In genomic region chr1:214550339-214551051, GRCh38 we compare ENCODE assay signal across 8 cellular contexts. TPM values are rescaled to one million over a fixed set of nuclear protein-coding genes. Genes with fewer than 3 reads are reported as not detected.
DNase-seq lines count a peak whose midpoint lies in the region; ATAC-seq and TF ChIP-seq lines count a peak whose summit lies in the region.

No MANE protein-coding gene starts in this region.

- H3K9me3 Mint-ChIP-seq in Calu3 (ENCODE audit: low read depth, unreplicated experiment), result no peaks in the 10 kb centered on the region

- H3K27ac ChIP-seq in PC-3 (ENCODE audit: low read length), result peak overlapping the region; percentile 95
- peak overlapping the region; percentile 85 for H3K27ac ChIP-seq in parathyroid adenoma

- peak overlapping the region; percentile 78 for H3K4me3 Mint-ChIP-seq in Calu3 (ENCODE audit: low read depth, unreplicated experiment)

- in situ Hi-C loops in G401 (cut with HindIII; ENCODE audit: low sequenced_read_pairs), result no loop called here

- intact Hi-C loops in Calu3 (cut with micrococcal nuclease; ENCODE audit: unreplicated experiment) (loop anchor here (1.0 kb wide), 1 partner anchor 32 kb away; no protein-coding TSS in a partner anchor), PC-3 (cut with micrococcal nuclease) (loop anchor here (1.0 to 5.0 kb wide), 6 partner anchors 32 to 218 kb away; no protein-coding TSS in a partner anchor)

- H4K20me1 ChIP-seq in PC-3 (ENCODE audit: low read length), result peaks cover 36% of the 10 kb centered on the region; the same call in 1 of the 2 replicates

- H3K9me3 ChIP-seq in PC-3 (ENCODE audit: low read length) (no peaks in the 10 kb centered on the region), parathyroid adenoma (ENCODE audit: control insufficient read depth, low read length) (no peaks in the 10 kb centered on the region)

- peaks cover 25% of the 10 kb centered on the region for H3K4me1 Mint-ChIP-seq in Calu3 (ENCODE audit: low read depth, unreplicated experiment)

- CTCF ChIA-PET in Calu3 (lab: Charles Lee), result interaction anchor here (0.6 to 3.1 kb wide), 10 partner anchors 23 to 218 kb away, joined by 3 to 14 read pairs (median 4); no protein-coding TSS in a partner anchor
- CTCF ChIA-PET in PC-3 (lab: Charles Lee), result interaction anchor here (1.0 to 2.1 kb wide), 4 partner anchors 34 to 218 kb away, joined by 3 to 16 read pairs (median 7); no protein-coding TSS in a partner anchor

- H2AFZ ChIP-seq in PC-3 (ENCODE audit: low read length) (peak overlapping the region; percentile 90), parathyroid adenoma (peak overlapping the region; percentile 90)

- DNase-seq in Calu3 (no peak), PC-3 (peak; percentile 38), fibroblast of mammary gland (ENCODE audit: low read depth) (no peak), HCEC 1CT (no peak), G401 (ENCODE audit: low spot score) (no peak)

- POLR2A ChIA-PET in PC-3 (lab: Charles Lee; ENCODE audit: unreplicated experiment), result interaction anchor here (0.9 to 1.4 kb wide), 2 partner anchors 94 to 219 kb away, joined by 4 to 7 read pairs; no protein-coding TSS in a partner anchor

- no peak for TF ChIP-seq CTCF in Calu3 (IDR thresholded peaks at IDR 0.05; ENCODE audit: unreplicated experiment)
- no peak for TF ChIP-seq CTCF in PC-3 (conservative IDR thresholded peaks at IDR 0.05; ENCODE audit: low read depth, low read length)
- TF ChIP-seq CTCF in fibroblast of mammary gland (conservative IDR thresholded peaks at IDR 0.05; ENCODE audit: control insufficient read depth, insufficient read depth, low read depth, low read length), result no peak
- TF ChIP-seq CTCF in parathyroid adenoma (IDR thresholded peaks at IDR 0.05), result no peak

- H3K27me3 Mint-ChIP-seq in Calu3 (ENCODE audit: unreplicated experiment), result no peaks in the 10 kb centered on the region

- H3K4me3 ChIP-seq in PC-3 (ENCODE audit: low read length) (peak overlapping the region; percentile 88), fibroblast of mammary gland (ENCODE audit: control insufficient read depth, low read depth, low read length) (peak overlapping the region; percentile 90), parathyroid adenoma (ENCODE audit: low read depth, low read length) (peak overlapping the region; percentile 76)

- H3K27ac Mint-ChIP-seq in Calu3 (ENCODE audit: unreplicated experiment), result peak overlapping the region; percentile 86

- peaks cover 45% of the 10 kb centered on the region for H3K4me1 ChIP-seq in PC-3 (ENCODE audit: insufficient read depth, low read length)
- no peaks in the 10 kb centered on the region for H3K4me1 ChIP-seq in parathyroid adenoma

- H3K9ac ChIP-seq in PC-3 (ENCODE audit: low read length) (peak overlapping the region; percentile 89), parathyroid adenoma (no peak overlapping the region)

- H3K36me3 ChIP-seq in PC-3 (ENCODE audit: low read depth, low read length) (0 out of 2 replicates have a peak, but pooled peaks cover 10% of the 10 kb centered on the region), parathyroid adenoma (ENCODE audit: control insufficient read depth, insufficient read depth, low read length) (no peaks in the 10 kb centered on the region)

- BruUV-seq in Calu3 (replicated peaks; lab: Mats Ljungman, UMichigan) (no TSS peak), PC-3 (replicated peaks; lab: Mats Ljungman, UMichigan) (TSS peak; percentile 35)

- H3K79me2 ChIP-seq in PC-3 (ENCODE audit: low read length) (peaks cover 58% of the 10 kb centered on the region), parathyroid adenoma (peaks cover 2% of the 10 kb centered on the region)

- peaks cover 60% of the 10 kb centered on the region for H3K36me3 Mint-ChIP-seq in Calu3 (ENCODE audit: insufficient read depth, unreplicated experiment)

- H3F3A ChIP-seq in PC-3 (ENCODE audit: low read length, unreplicated experiment), result no peaks in the 10 kb centered on the region

- H3K27me3 ChIP-seq in PC-3 (ENCODE audit: low read length) (no peaks in the 10 kb centered on the region), parathyroid adenoma (ENCODE audit: control insufficient read depth, insufficient read depth, low read length) (no peaks in the 10 kb centered on the region)

- H3K4me2 ChIP-seq in PC-3 (ENCODE audit: low read length), result peak overlapping the region; percentile 84
- H3K4me2 ChIP-seq in parathyroid adenoma (ENCODE audit: low read length), result peak overlapping the region; percentile 81

- ATAC-seq in PC-3 (no peak; the same call in 1 of the 2 replicates), GM18867 (IDR thresholded peaks at IDR 0.05; ENCODE audit: unreplicated experiment) (no peak), GM21526 (IDR thresholded peaks at IDR 0.05; ENCODE audit: low FRiP score, unreplicated experiment) (no peak)

- H3K9me2 ChIP-seq in PC-3 (replicated peaks; ENCODE audit: low read length), result no peaks in the 10 kb centered on the region

RNA-seq across cellular contexts. Expression of gene PTPN14, which starts 0.9 kb away (rescaled TPM):
- 72.4 and 77.4 TPM in 2 replicates for total RNA-seq in Calu3 (2022)
- 12.6 and 17.1 TPM in 2 replicates for total RNA-seq in PC-3 (2014; rRNA removed)
- 8.9 and 9.7 TPM in 2 replicates for total RNA-seq in G401 (2014; rRNA removed; shearing (Covaris generic))

RNA-seq across cellular contexts. Expression of gene CENPF, which starts 52.5 kb away (rescaled TPM):
- total RNA-seq in Calu3 (2022) (118 and 144 TPM in 2 replicates), PC-3 (2014; rRNA removed) (92.6 and 101 TPM in 2 replicates)
- total RNA-seq in G401 (2014; rRNA removed; shearing (Covaris generic)), result 43.2 and 160 TPM in 2 replicates
